ENCODE assay signal across 24 cellular contexts in the genomic region with DNA sequence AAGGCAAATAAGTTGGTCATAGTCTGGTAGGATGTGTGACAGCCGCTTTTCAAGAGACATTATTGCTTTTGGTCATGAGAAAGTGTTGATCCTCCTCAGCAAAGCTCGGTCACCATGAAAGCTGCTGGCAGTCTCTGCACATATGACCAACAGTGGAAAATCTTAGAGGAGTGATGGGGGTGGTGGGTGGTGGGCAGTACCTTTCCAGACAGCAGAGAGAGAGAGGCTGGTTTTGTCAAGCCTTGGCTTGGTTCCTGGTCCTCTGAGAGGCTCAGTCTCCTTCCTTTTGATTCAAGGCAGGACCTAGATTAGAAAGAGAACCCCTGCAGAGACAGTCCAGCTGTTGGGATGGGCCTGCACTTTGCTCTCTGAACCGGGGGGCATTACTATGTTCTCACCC. TPM values are rescaled to one million over a fixed set of nuclear protein-coding genes. Genes with fewer than 3 reads are reported as not detected.
A peak's percentile ranks its signal among the peaks of the same experiment; 100 is the strongest.
DNase-seq lines count a peak whose midpoint lies in the region; ATAC-seq and TF ChIP-seq lines count a peak whose summit lies in the region.
"Had no signal": no experiment of that assay in that cellular context is flagged by ENCODE, and none has a peak within 500 bp of the region (broad histone marks: within the 10 kb centered on the region; RNA-seq: fewer than 3 reads in every experiment).

No MANE protein-coding gene starts in this region.

- no peaks in the 10 kb centered on the region for H3K36me3 Mint-ChIP-seq in nephron (ENCODE audit: low read depth)
- H3K36me3 Mint-ChIP-seq: CD14-positive monocyte; CD8-positive, alpha-beta memory T cell had no signal

- H3K4ac ChIP-seq in trophoblast cell (ENCODE audit: low read depth, low read length) = no peak overlapping the region

- H3K27ac Mint-ChIP-seq in nephron = peak overlapping the region; percentile 31 to 73 (median 50)
- H3K27ac Mint-ChIP-seq in stimulated activated naive CD8-positive, alpha-beta T cell treated with anti-CD3 and anti-CD28 coated beads, Interleukin-15, amount 100 ng/mL, for 72 hours = no peak overlapping the region
- H3K27ac Mint-ChIP-seq: CD4-positive, alpha-beta T cell had no signal

- no peak overlapping the region for H3K23ac ChIP-seq in trophoblast cell (ENCODE audit: low read length)

- H3K4me3 Mint-ChIP-seq in nephron = no peak overlapping the region
- no peak overlapping the region for H3K4me3 Mint-ChIP-seq in stimulated activated naive CD8-positive, alpha-beta T cell treated with anti-CD3 and anti-CD28 coated beads, Interleukin-15, amount 100 ng/mL, for 72 hours
- H3K4me3 Mint-ChIP-seq: CD14-positive monocyte; CD4-positive, alpha-beta T cell; CD8-positive, alpha-beta memory T cell had no signal

- no peaks in the 10 kb centered on the region for H3K36me3 ChIP-seq in endocrine pancreas (ENCODE audit: control insufficient read depth, insufficient read depth, low read length)
- H3K36me3 ChIP-seq in trophoblast cell (ENCODE audit: control insufficient read depth in 1 of 2, insufficient read depth in 2 of 2, low read length in 2 of 2) = no peaks in the 10 kb centered on the region
- H3K36me3 ChIP-seq: BE2C; BLaER1 treated with 17β-estradiol and CSF1 and Interleukin-3, amounts not matched to agents 10 nM and 100 nM had no signal

- peak overlapping the region; percentile 30 for H3K9ac ChIP-seq in endocrine pancreas (ENCODE audit: control insufficient read depth, insufficient read depth, low read length)
- H3K9ac ChIP-seq in trophoblast cell (ENCODE audit: low read length) = no peak overlapping the region
- H3K9ac ChIP-seq: BLaER1 treated with 17β-estradiol and CSF1 and Interleukin-3, amounts not matched to agents 10 nM and 100 nM; GM23248 had no signal

- H4K12ac ChIP-seq in trophoblast cell (ENCODE audit: low read depth, low read length) = no peak overlapping the region

- H3K14ac ChIP-seq in trophoblast cell (ENCODE audit: low read length) = no peak overlapping the region

- peaks cover 4% of the 10 kb centered on the region for H3K79me1 ChIP-seq in trophoblast cell (ENCODE audit: low read length)

- ATAC-seq in GM18520 (IDR thresholded peaks at IDR 0.05; ENCODE audit: unreplicated experiment) = no peak
- ATAC-seq in stimulated activated naive CD8-positive, alpha-beta T cell treated with anti-CD3 and anti-CD28 coated beads, Interleukin-15, amount 100 ng/mL, for 72 hours = no peak
- ATAC-seq: GM12878 had no signal

- H3K27ac ChIP-seq in trophoblast cell (ENCODE audit: low read depth, low read length) = no peak overlapping the region
- H3K27ac ChIP-seq: 22Rv1; BLaER1 treated with 17β-estradiol and CSF1 and Interleukin-3, amounts not matched to agents 10 nM and 100 nM; GM23248 had no signal

- no CpG with 5 or more reads among the region's 3 CpGs for WGBS in trophoblast cell (ENCODE audit: extremely low coverage, insufficient coverage, insufficient read length)

- peak overlapping the region; percentile 7 for H2BK5ac ChIP-seq in trophoblast cell (ENCODE audit: low read depth, low read length, poor library complexity)

- no peaks in the 10 kb centered on the region for H3K9me3 Mint-ChIP-seq in nephron
- no peaks in the 10 kb centered on the region for H3K9me3 Mint-ChIP-seq in stimulated activated naive CD8-positive, alpha-beta T cell treated with anti-CD3 and anti-CD28 coated beads, Interleukin-15, amount 100 ng/mL, for 72 hours
- H3K9me3 Mint-ChIP-seq: CD14-positive monocyte; CD4-positive, alpha-beta T cell; CD8-positive, alpha-beta memory T cell had no signal

- H3K4me3 ChIP-seq in endocrine pancreas (ENCODE audit: control insufficient read depth, insufficient read depth, low read length) = no peak overlapping the region
- no peak overlapping the region for H3K4me3 ChIP-seq in trophoblast cell (ENCODE audit: low read depth, low read length)
- H3K4me3 ChIP-seq: BLaER1 treated with 17β-estradiol and CSF1 and Interleukin-3, amounts not matched to agents 10 nM and 100 nM; GM12878; GM23248 had no signal

- no peak for TF ChIP-seq CTCF in nephron (IDR thresholded peaks at IDR 0.05; ENCODE audit: unreplicated experiment in 3 of 3)

- H3K27me3 ChIP-seq in endocrine pancreas (ENCODE audit: control insufficient read depth, insufficient read depth, low read length) (no peaks in the 10 kb centered on the region), trophoblast cell (ENCODE audit: insufficient read depth, low read length) (no peaks in the 10 kb centered on the region)
- H3K27me3 ChIP-seq: BE2C; BLaER1 treated with 17β-estradiol and CSF1 and Interleukin-3, amounts not matched to agents 10 nM and 100 nM had no signal

- no peak overlapping the region for H2BK120ac ChIP-seq in trophoblast cell (ENCODE audit: insufficient read depth, low read length, poor library complexity)

- H2AK5ac ChIP-seq in trophoblast cell (ENCODE audit: low read length) = no peak overlapping the region

- H3K18ac ChIP-seq in trophoblast cell (ENCODE audit: low read length) = no peak overlapping the region

- peak overlapping the region; percentile 34 for H4K8ac ChIP-seq in trophoblast cell (ENCODE audit: low read depth, low read length)

- H3K4me1 ChIP-seq in endocrine pancreas (ENCODE audit: control insufficient read depth, insufficient read depth, low read length) = peaks cover 5% of the 10 kb centered on the region
- peaks cover 12 to 18% of the 10 kb centered on the region in 2 experiments for H3K4me1 ChIP-seq in trophoblast cell (ENCODE audit: control insufficient read depth in 1 of 2, insufficient read depth in 2 of 2, low read length in 2 of 2)

- no peak overlapping the region for H2AFZ ChIP-seq in trophoblast cell (ENCODE audit: insufficient read depth, low read length, poor library complexity)
- H2AFZ ChIP-seq: GM23248 had no signal

- peak overlapping the region; percentile 15 for H4K91ac ChIP-seq in trophoblast cell (ENCODE audit: low read depth, low read length)

- peak; percentile 54 for DNase-seq in NCI-H1092 treated with DMSO at 0.1 percent for 48 hours (lab: John Stamatoyannopoulos, UW)
- no peak for DNase-seq in NCI-H1092 (lab: John Stamatoyannopoulos, UW)
- DNase-seq in trophoblast cell = no peak
- DNase-seq in AML-193 (lab: John Stamatoyannopoulos, UW) = no peak
- DNase-seq in stimulated activated naive CD8-positive, alpha-beta T cell treated with anti-CD3 and anti-CD28 coated beads, Interleukin-15, amount 100 ng/mL, for 72 hours = no peak
- DNase-seq: BE2C; CD4-positive, alpha-beta T cell; CD8-positive, alpha-beta memory T cell; DMS 273 treated with DMSO at 0.1 percent for 48 hours; DMS79; EL; GDM1; GM23248; H7; HCEC 1CT had no signal

- H2BK12ac ChIP-seq in trophoblast cell (ENCODE audit: low read length) = no peak overlapping the region

- H3K4me1 Mint-ChIP-seq in nephron = peaks cover 37% of the 10 kb centered on the region
- H3K4me1 Mint-ChIP-seq in stimulated activated naive CD8-positive, alpha-beta T cell treated with anti-CD3 and anti-CD28 coated beads, Interleukin-15, amount 100 ng/mL, for 72 hours = no peaks in the 10 kb centered on the region
- H3K4me1 Mint-ChIP-seq: CD8-positive, alpha-beta memory T cell had no signal

- peaks cover 13% of the 10 kb centered on the region for H3K27me3 Mint-ChIP-seq in nephron (ENCODE audit: low read depth)
- peaks cover 21% of the 10 kb centered on the region for H3K27me3 Mint-ChIP-seq in stimulated activated naive CD8-positive, alpha-beta T cell treated with anti-CD3 and anti-CD28 coated beads, Interleukin-15, amount 100 ng/mL, for 72 hours

- H3K9me3 ChIP-seq in endocrine pancreas (ENCODE audit: control insufficient read depth, low read length) (no peaks in the 10 kb centered on the region), trophoblast cell (ENCODE audit: insufficient read depth, low read depth, low read length) (no peaks in the 10 kb centered on the region)
- H3K9me3 ChIP-seq: BE2C; BLaER1 treated with 17β-estradiol and CSF1 and Interleukin-3, amounts not matched to agents 10 nM and 100 nM had no signal

- no peaks in the 10 kb centered on the region for H3K79me2 ChIP-seq in trophoblast cell (ENCODE audit: control insufficient read depth, insufficient read depth, low read length, poor library complexity)

- no peak overlapping the region for H3K4me2 ChIP-seq in trophoblast cell (ENCODE audit: low read length)
- H3K4me2 ChIP-seq: BLaER1 treated with 17β-estradiol and CSF1 and Interleukin-3, amounts not matched to agents 10 nM and 100 nM had no signal

RNA-seq across cellular contexts. Expression of a gene that starts 20.0 kb away (rescaled TPM):
- polyA plus RNA-seq in trophoblast cell (2013) = not detected in 2 replicates
- polyA plus RNA-seq: AG04450; CD14-positive monocyte; CD8-positive, alpha-beta memory T cell; GM23248; H1 had no signal

RNA-seq across cellular contexts. Expression of a gene that starts 21.5 kb away (rescaled TPM):
- polyA plus RNA-seq in trophoblast cell (2013) = 0.47 and 0.89 TPM in 2 replicates
- polyA plus RNA-seq: AG04450; CD14-positive monocyte; CD8-positive, alpha-beta memory T cell; GM23248 had no signal

RNA-seq across cellular contexts. Expression of a gene that starts 22.8 kb away (rescaled TPM):
- polyA plus RNA-seq in trophoblast cell (2013) = 22.2 and 24.9 TPM in 2 replicates

RNA-seq across cellular contexts. Expression of a gene that starts 38.3 kb away (rescaled TPM):
- polyA plus RNA-seq in trophoblast cell (2013) = 3.7 TPM in 2 replicates

Comparison
In these comparisons a context has a peak if more than half of its experiments do, and no peak if none do; other contexts are left out.
1. H3K27ac Mint-ChIP-seq: peak in nephron (3 of 3); none in stimulated activated naive CD8-positive, alpha-beta T cell treated with anti-CD3 and anti-CD28 coated beads, Interleukin-15, amount 100 ng/mL, for 72 hours (0 of 2).